In the genomic region with DNA sequence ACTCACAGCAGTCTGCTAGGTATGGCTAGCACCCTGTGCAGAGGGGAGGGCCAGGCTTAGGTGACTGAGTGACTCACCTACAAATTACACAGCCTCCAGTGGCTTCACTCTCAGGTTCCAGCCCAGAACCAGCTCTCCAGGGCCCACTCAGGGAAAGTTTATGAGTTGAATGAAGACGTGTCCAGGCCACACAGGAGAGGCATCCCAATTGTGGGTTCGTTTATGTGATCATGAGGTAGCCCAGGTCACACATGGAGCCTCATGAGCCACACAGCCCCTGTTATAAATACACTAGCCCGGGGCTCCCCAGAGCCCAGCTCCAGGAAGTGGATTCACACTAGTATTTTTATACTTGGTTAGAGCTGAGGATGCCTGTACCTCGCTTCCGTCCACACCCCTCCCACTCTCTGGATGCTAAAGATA, we compare ENCODE assay signal across 10 cellular contexts. TPM values are rescaled to one million over a fixed set of nuclear protein-coding genes. Genes with fewer than 3 reads are reported as not detected.
DNase-seq lines count a peak whose midpoint lies in the region; ATAC-seq and TF ChIP-seq lines count a peak whose summit lies in the region.
"Not testable (repeated sequence)": the region's sequence is repeated elsewhere in the genome, so short reads cannot be mapped to it uniquely, and the experiment has no call there.
"Had no signal": no experiment of that assay in that cellular context is flagged by ENCODE, and none has a peak within 500 bp of the region (broad histone marks: within the 10 kb centered on the region; RNA-seq: fewer than 3 reads in every experiment).

No MANE protein-coding gene starts in this region.

- not testable (repeated sequence) for H3K27ac ChIP-seq in BLaER1; RWPE2 (ENCODE audit: poor library complexity, severe bottlenecking)

- H3K9me3 ChIP-seq in BLaER1; RWPE2 (ENCODE audit: severe bottlenecking): not testable (repeated sequence)

- not testable (repeated sequence) for H3K27me3 ChIP-seq in BLaER1; RWPE2 (ENCODE audit: insufficient read depth, poor library complexity, severe bottlenecking)

- not testable (repeated sequence) for H3K27me3 Mint-ChIP-seq in activated T-helper 17 cell treated with anti-CD3 and anti-CD28 coated beads, Interleukin-2, amount 50 U/mL, for 72 hours; naive B cell

- not testable (repeated sequence) for H3K4me3 Mint-ChIP-seq in activated T-helper 17 cell treated with anti-CD3 and anti-CD28 coated beads, Interleukin-2, amount 50 U/mL, for 72 hours; naive B cell

- H3K27ac Mint-ChIP-seq in activated T-helper 17 cell treated with anti-CD3 and anti-CD28 coated beads, Interleukin-2, amount 50 U/mL, for 72 hours; naive B cell: not testable (repeated sequence)

- not testable (repeated sequence) for H4K20me1 ChIP-seq in BLaER1

- H3K4me1 Mint-ChIP-seq in activated T-helper 17 cell treated with anti-CD3 and anti-CD28 coated beads, Interleukin-2, amount 50 U/mL, for 72 hours; naive B cell: not testable (repeated sequence)

- not testable (repeated sequence) for H3K36me3 Mint-ChIP-seq in activated T-helper 17 cell treated with anti-CD3 and anti-CD28 coated beads, Interleukin-2, amount 50 U/mL, for 72 hours (ENCODE audit: low read depth); naive B cell

- peak overlapping the region; percentile 55 for H3K4me2 ChIP-seq in BLaER1

- not testable (repeated sequence) for TF ChIP-seq CTCF in RWPE2 (IDR thresholded peaks at IDR 0.05; ENCODE audit: poor library complexity, severe bottlenecking)

- DNase-seq in RWPE2 (ENCODE audit: low spot score); naive B cell: not testable (repeated sequence)

- H3K4me3 ChIP-seq in BLaER1; RWPE2 (ENCODE audit: severe bottlenecking): not testable (repeated sequence)

- H3K9me3 Mint-ChIP-seq in activated T-helper 17 cell treated with anti-CD3 and anti-CD28 coated beads, Interleukin-2, amount 50 U/mL, for 72 hours; naive B cell: not testable (repeated sequence)

- ATAC-seq in GM19035 (IDR thresholded peaks at IDR 0.05; ENCODE audit: unreplicated experiment) (peak; percentile 51), GM21515 (IDR thresholded peaks at IDR 0.05; ENCODE audit: unreplicated experiment) (peak; percentile 64), HG02759 (IDR thresholded peaks at IDR 0.05; ENCODE audit: unreplicated experiment) (peak; percentile 71), HG03342 (IDR thresholded peaks at IDR 0.05; ENCODE audit: unreplicated experiment) (peak; percentile 52), RWPE2 (ENCODE audit: low read depth) (peak; percentile 84), naive B cell (ENCODE audit: low read depth in 2 of 2) (peak; percentile 75 to 76)
- peak; percentile 72 for ATAC-seq in activated T-helper 17 cell treated with anti-CD3 and anti-CD28 coated beads, Interleukin-2, amount 50 U/mL, for 72 hours (replicated peaks)

- peaks cover 38% of the 10 kb centered on the region for H3K4me1 ChIP-seq in BLaER1
- H3K4me1 ChIP-seq in RWPE2 (ENCODE audit: insufficient read depth, poor library complexity, severe bottlenecking): not testable (repeated sequence)

- not testable (repeated sequence) for H3K9ac ChIP-seq in BLaER1

- not testable (repeated sequence) for H3K36me3 ChIP-seq in BLaER1; RWPE2 (ENCODE audit: low read depth)

RNA-seq across cellular contexts. Expression of gene POLR3K, which starts 27.5 kb away (rescaled TPM):
- total RNA-seq in activated T-helper 17 cell treated with anti-CD3 and anti-CD28 coated beads, Interleukin-2, amount 50 U/mL, for 72 hours: 10 to 100 TPM; 26.4 to 61.9 TPM
- polyA plus RNA-seq in naive B cell (ENCODE audit: low read depth in 6 of 6): 10 to 100 TPM; 39.0 to 57.3 (median 52.7) TPM

RNA-seq across cellular contexts. Expression of gene SNRNP25, which starts 27.7 kb away (rescaled TPM):
- 10 to 100 TPM; 34.4 to 60.3 TPM for total RNA-seq in activated T-helper 17 cell treated with anti-CD3 and anti-CD28 coated beads, Interleukin-2, amount 50 U/mL, for 72 hours
- 100 to 1,000 TPM in 1 of 6 donors, 10 to 100 TPM in 5; 43.3 to 111 (median 67.2) TPM for polyA plus RNA-seq in naive B cell (ENCODE audit: low read depth in 6 of 6)

RNA-seq across cellular contexts. Expression of gene RHBDF1, which starts 46.5 kb away (rescaled TPM):
- total RNA-seq in activated T-helper 17 cell treated with anti-CD3 and anti-CD28 coated beads, Interleukin-2, amount 50 U/mL, for 72 hours: under 1 TPM in 1 of 2 donors, not detected in 1; 0.24 TPM
- under 1 TPM in 1 of 6 donors, not detected in 5; 0.08 TPM for polyA plus RNA-seq in naive B cell (ENCODE audit: low read depth in 6 of 6)
- total RNA-seq: CD4-positive, alpha-beta memory T cell had no signal
- polyA plus RNA-seq: CD4-positive, alpha-beta memory T cell; IgD-negative memory B cell had no signal

RNA-seq across cellular contexts. Expression of gene MPG, which starts 52.1 kb away (rescaled TPM):
- total RNA-seq in activated T-helper 17 cell treated with anti-CD3 and anti-CD28 coated beads, Interleukin-2, amount 50 U/mL, for 72 hours: 10 to 100 TPM; 45.6 to 51.9 TPM
- 100 to 1,000 TPM in 1 of 6 donors, 10 to 100 TPM in 5; 81.3 to 119 (median 84.6) TPM for polyA plus RNA-seq in naive B cell (ENCODE audit: low read depth in 6 of 6)
